In genomic region chr14:104337381-104337780, GRCh38 we compare ENCODE assay signal across 22 cellular contexts.
DNase-seq lines count a peak whose midpoint lies in the region; ATAC-seq, FAIRE-seq and TF ChIP-seq lines count a peak whose summit lies in the region.
"Had no signal": no experiment of that assay in that cellular context is flagged by ENCODE, and none has a peak within 500 bp of the region (broad histone marks: within the 10 kb centered on the region; RNA-seq: fewer than 3 reads in every experiment).

No MANE protein-coding gene starts in this region.

- ATAC-seq in left colon = peak; percentile 43
- no peak for ATAC-seq in GM18505 (IDR thresholded peaks at IDR 0.05; ENCODE audit: unreplicated experiment)
- no peak for ATAC-seq in activated naive CD4-positive, alpha-beta T cell treated with anti-CD3 and anti-CD28 coated beads, Interleukin-2, amount 50 U/mL, for 72 hours
- ATAC-seq: GM12878, GM23338, HCT116 had no signal

- peaks cover 8 to 11% of the 10 kb centered on the region in 2 donors for H3K36me3 Mint-ChIP-seq in activated naive CD4-positive, alpha-beta T cell treated with anti-CD3 and anti-CD28 coated beads, Interleukin-2, amount 50 U/mL, for 72 hours
- H3K36me3 Mint-ChIP-seq: CD4-positive, CD25-positive, alpha-beta regulatory T cell had no signal

- intact Hi-C loops in left colon (cut with DNase I, micrococcal nuclease) = no loop called here

- peaks cover 10 to 11% of the 10 kb centered on the region in 2 donors for H3K9me3 Mint-ChIP-seq in activated naive CD4-positive, alpha-beta T cell treated with anti-CD3 and anti-CD28 coated beads, Interleukin-2, amount 50 U/mL, for 72 hours

- 21 to 69% (median 38%) methylated on average over 3 of the region's 3 CpGs for WGBS in small intestine, 3 donors

- FAIRE-seq in small intestine (lab: Jason Lieb, UNC) = no peak
- FAIRE-seq: GM12878, HTR-8/SVneo had no signal

- H3K27ac ChIP-seq in Peyer's patch (no peak overlapping the region), coronary artery (no peak overlapping the region), small intestine (ENCODE audit: low read depth in 1 of 2, low read length in 1 of 2) (no peak overlapping the region)

- peak in 2 of 3 donors; percentile 48 to 50 for DNase-seq in Peyer's patch
- peak; percentile 21 for DNase-seq in coronary artery (ENCODE audit: low spot score)
- DNase-seq in left colon = peak in 1 of 2 donors; percentile 15
- peak; percentile 48 for DNase-seq in small intestine
- DNase-seq in activated naive CD4-positive, alpha-beta T cell treated with anti-CD3 and anti-CD28 coated beads, Interleukin-2, amount 50 U/mL, for 72 hours (ENCODE audit: low spot score in 2 of 2) = no peak
- DNase-seq in H4 (ENCODE audit: low spot score) = no peak
- DNase-seq: BE2C; C1 segment of cervical spinal cord; CD4-positive, CD25-positive, alpha-beta regulatory T cell; CD8-positive, alpha-beta memory T cell; COR-L47; DMS 273 treated with DMSO at 0.1 percent for 48 hours; DMS53; DND-41; EL; HFFc6; IMR-90 had no signal

- peaks cover 0 to 2% (median 0%) of the 10 kb centered on the region in 4 donors for H3K4me1 ChIP-seq in Peyer's patch
- no peaks in the 10 kb centered on the region for H3K4me1 ChIP-seq in small intestine (ENCODE audit: control insufficient read depth in 2 of 2, insufficient read depth in 1 of 2, low read depth in 1 of 2, low read length in 1 of 2)

- no peak for TF ChIP-seq POLR2A in Peyer's patch (IDR thresholded peaks at IDR 0.05)
- TF ChIP-seq POLR2A in GM18505 (IDR thresholded peaks at IDR 0.05; ENCODE audit: borderline replicate concordance, extremely low read depth, insufficient read depth, insufficient read length) = no peak

- H3K27ac Mint-ChIP-seq in activated naive CD4-positive, alpha-beta T cell treated with anti-CD3 and anti-CD28 coated beads, Interleukin-2, amount 50 U/mL, for 72 hours = no peak overlapping the region
- H3K27ac Mint-ChIP-seq: CD4-positive, CD25-positive, alpha-beta regulatory T cell; CD8-positive, alpha-beta memory T cell; GM23338; HFFc6 had no signal

- H3K27me3 ChIP-seq in Peyer's patch (no peaks in the 10 kb centered on the region), small intestine (ENCODE audit: control insufficient read depth in 2 of 2, insufficient read depth in 2 of 2, low read length in 2 of 2) (peaks cover 0 to 2% of the 10 kb centered on the region in 2 donors)
- H3K27me3 ChIP-seq: BE2C had no signal

- H3K9me3 ChIP-seq in Peyer's patch = peaks cover 0 to 5% (median 0%) of the 10 kb centered on the region in 4 donors
- H3K9me3 ChIP-seq in small intestine (ENCODE audit: control insufficient read depth, low read depth) = no peaks in the 10 kb centered on the region

- no peak for TF ChIP-seq CTCF in Peyer's patch (IDR thresholded peaks at IDR 0.05)
- no peak for TF ChIP-seq CTCF in coronary artery (IDR thresholded peaks at IDR 0.05)

- H3K36me3 ChIP-seq in Peyer's patch (no peaks in the 10 kb centered on the region), small intestine (ENCODE audit: control insufficient read depth in 2 of 2, insufficient read depth in 2 of 2, low read length in 2 of 2) (no peaks in the 10 kb centered on the region)
- H3K36me3 ChIP-seq: BE2C had no signal

- no peak overlapping the region for H3K4me3 ChIP-seq in Peyer's patch
- H3K4me3 ChIP-seq in coronary artery = no peak overlapping the region
- no peak overlapping the region for H3K4me3 ChIP-seq in small intestine (ENCODE audit: low read depth in 1 of 2, low read length in 2 of 2)
- H3K4me3 ChIP-seq: GM12878, GM23338 had no signal

Comparison
In these comparisons a context has a peak if more than half of its experiments do, and no peak if none do; other contexts are left out.
1. DNase-seq: peak in Peyer's patch (2 of 3), coronary artery (single experiment) and small intestine (single experiment); none in activated naive CD4-positive, alpha-beta T cell treated with anti-CD3 and anti-CD28 coated beads, Interleukin-2, amount 50 U/mL, for 72 hours (0 of 2) and H4 (single experiment).